ENCODE assay signal across 8 cellular contexts in genomic region chr1:111202707-111203623, GRCh38. TPM values are rescaled to one million over a fixed set of nuclear protein-coding genes. Genes with fewer than 3 reads are reported as not detected.
DNase-seq lines count a peak whose midpoint lies in the region; ATAC-seq and TF ChIP-seq lines count a peak whose summit lies in the region.

No MANE protein-coding gene starts in this region.

- no peaks in the 10 kb centered on the region for H4K20me1 ChIP-seq in mammary epithelial cell (ENCODE audit: insufficient read depth, low read length)

- H3K9ac ChIP-seq in mammary epithelial cell (ENCODE audit: insufficient read depth, low read length): no peak overlapping the region
- no peak overlapping the region for H3K9ac ChIP-seq in neuronal stem cell (ENCODE audit: low read depth, low read length, poor library complexity)

- no peaks in the 10 kb centered on the region for H3K79me1 ChIP-seq in neuronal stem cell (ENCODE audit: low read depth, low read length)

- H4K91ac ChIP-seq in neuronal stem cell (ENCODE audit: low read depth, low read length, poor library complexity): no peak overlapping the region

- H2AFZ ChIP-seq in mammary epithelial cell (ENCODE audit: low read depth, low read length) (peak overlapping the region; percentile 85), neuronal stem cell (ENCODE audit: low read length) (no peak overlapping the region)

- H3K27ac ChIP-seq in mammary epithelial cell (ENCODE audit: insufficient read depth, low read depth, low read length): no peak overlapping the region
- H3K27ac ChIP-seq in neuronal stem cell (replicated peaks; ENCODE audit: low read length): no peak overlapping the region
- H3K27ac ChIP-seq in A673 (ENCODE audit: low read depth, low read length, poor library complexity, severe bottlenecking): no peak overlapping the region

- H2BK15ac ChIP-seq in neuronal stem cell (ENCODE audit: low read length): peak overlapping the region; percentile 51

- POLR2A ChIA-PET in A673 (lab: Charles Lee; ENCODE audit: low non-redundant PET): no interaction called here

- no peak overlapping the region for H3K14ac ChIP-seq in neuronal stem cell (ENCODE audit: low read length)

- H3K4me3 ChIP-seq in mammary epithelial cell (replicated peaks in 1 of 3; ENCODE audit: insufficient read depth in 1 of 3, low read depth in 2 of 3, low read length in 3 of 3): peak overlapping the region in 1 of 3 experiments; percentile 6
- H3K4me3 ChIP-seq in neuronal stem cell (ENCODE audit: low read length in 2 of 2): no peak overlapping the region
- no peak overlapping the region for H3K4me3 ChIP-seq in A673 (ENCODE audit: low read depth, low read length, poor library complexity, severe bottlenecking)

- 71% methylated on average over 3 of the region's 4 CpGs for WGBS in mammary epithelial cell (ENCODE audit: low coverage, missing lambda C conversion rate)
- WGBS in neuronal stem cell (ENCODE audit: extremely low coverage in 2 of 2, insufficient read length in 2 of 2, insufficient replicate concordance in 1 of 2), 2 donors: no CpG with 5 or more reads among the region's 4 CpGs

- H4K8ac ChIP-seq in neuronal stem cell (ENCODE audit: low read depth, low read length): no peak overlapping the region

- no peak overlapping the region for H3K4ac ChIP-seq in neuronal stem cell (ENCODE audit: low read length)

- H3K27me3 ChIP-seq in mammary epithelial cell (ENCODE audit: insufficient read depth, low read length): no peaks in the 10 kb centered on the region
- peaks cover 0 to 21% (median 0%) of the 10 kb centered on the region in 3 experiments for H3K27me3 ChIP-seq in neuronal stem cell (ENCODE audit: control insufficient read depth in 3 of 3, insufficient read depth in 3 of 3, low read depth in 1 of 3, low read length in 3 of 3)
- peaks cover 50% of the 10 kb centered on the region for H3K27me3 ChIP-seq in A673 (replicated peaks; ENCODE audit: insufficient read depth, low read depth, low read length, poor library complexity)

- DNase-seq in GF-D8 (lab: John Stamatoyannopoulos, UW): peak; percentile 49
- DNase-seq in HT-29 (ENCODE audit: low spot score): peak; percentile 54
- no peak for DNase-seq in mammary epithelial cell
- no peak for DNase-seq in neuronal stem cell (ENCODE audit: low spot score)
- DNase-seq in A673 (ENCODE audit: low spot score): no peak
- no peak for DNase-seq in germinal center (ENCODE audit: low spot score)
- DNase-seq in T-helper 9 cell: no peak

- ATAC-seq in HG03442 (IDR thresholded peaks at IDR 0.05; ENCODE audit: unreplicated experiment): no peak

- H3K18ac ChIP-seq in neuronal stem cell (ENCODE audit: low read length): peak overlapping the region; percentile 71

- H2BK12ac ChIP-seq in neuronal stem cell (ENCODE audit: low read length): no peak overlapping the region

- TF ChIP-seq CTCF in mammary epithelial cell (conservative IDR thresholded peaks at IDR 0.05 in 1 of 2, IDR thresholded peaks at IDR 0.05 in 1 of 2; ENCODE audit: extremely low read depth in 1 of 2, insufficient read depth in 1 of 2, low read depth in 1 of 2, low read length in 2 of 2) (no peak), A673 (conservative IDR thresholded peaks at IDR 0.05; ENCODE audit: low read depth, low read length) (no peak)

- no peaks in the 10 kb centered on the region for H3K36me3 ChIP-seq in mammary epithelial cell (ENCODE audit: insufficient read depth, low read length)
- H3K36me3 ChIP-seq in neuronal stem cell (replicated peaks in 1 of 2; ENCODE audit: control insufficient read depth in 2 of 2, insufficient read depth in 2 of 2, low read length in 2 of 2): no peaks in the 10 kb centered on the region
- no peaks in the 10 kb centered on the region for H3K36me3 ChIP-seq in A673 (ENCODE audit: insufficient read depth, low read length, poor library complexity, severe bottlenecking)

- in situ Hi-C loops in mammary epithelial cell (cut with MboI; ENCODE audit: low sequenced_read_pairs in 2 of 2): no loop called here

- intact Hi-C loops in mammary epithelial cell (cut with micrococcal nuclease) (no loop called here), A673 (cut with micrococcal nuclease; ENCODE audit: unreplicated experiment) (no loop called here)

- CTCF ChIA-PET in mammary epithelial cell (lab: Charles Lee; ENCODE audit: low non-redundant PET): no interaction called here
- CTCF ChIA-PET in A673 (lab: Charles Lee): no interaction called here

- H3K79me2 ChIP-seq in mammary epithelial cell (ENCODE audit: insufficient read depth, low read length): no peaks in the 10 kb centered on the region

- no peak overlapping the region for H2BK5ac ChIP-seq in neuronal stem cell (ENCODE audit: low read length)

- H3K4me2 ChIP-seq in mammary epithelial cell (ENCODE audit: insufficient read depth, low read depth, low read length): peak overlapping the region; percentile 54
- no peak overlapping the region for H3K4me2 ChIP-seq in neuronal stem cell (ENCODE audit: insufficient read depth, low read length, poor library complexity, severe bottlenecking)

- peak overlapping the region; percentile 36 for H2AK5ac ChIP-seq in neuronal stem cell (ENCODE audit: low read depth, low read length)

- no peak overlapping the region for H3K23ac ChIP-seq in neuronal stem cell (ENCODE audit: low read depth, low read length, poor library complexity)

- H3K4me1 ChIP-seq in mammary epithelial cell (ENCODE audit: insufficient read depth, low read length) (peaks cover 27% of the 10 kb centered on the region), neuronal stem cell (ENCODE audit: control insufficient read depth in 2 of 2, insufficient read depth in 1 of 2, low read depth in 1 of 2, low read length in 2 of 2) (peaks cover 1 to 2% of the 10 kb centered on the region in 2 donors), A673 (ENCODE audit: insufficient read depth, low read length, poor library complexity, severe bottlenecking) (no peaks in the 10 kb centered on the region)

- no peaks in the 10 kb centered on the region for H3K9me3 ChIP-seq in mammary epithelial cell (replicated peaks; ENCODE audit: insufficient read depth, low read length)
- no peaks in the 10 kb centered on the region for H3K9me3 ChIP-seq in neuronal stem cell (replicated peaks in 1 of 2; ENCODE audit: control insufficient read depth in 2 of 2, insufficient read depth in 1 of 2, low read depth in 1 of 2, low read length in 2 of 2)
- no peaks in the 10 kb centered on the region for H3K9me3 ChIP-seq in A673 (ENCODE audit: low read depth, low read length, poor library complexity, severe bottlenecking)

- BruUV-seq in mammary epithelial cell (replicated peaks; lab: Mats Ljungman, UMichigan): no TSS peak
- no TSS peak for BruUV-seq in A673 (replicated peaks; lab: Mats Ljungman, UMichigan)

- dilution Hi-C loops in mammary epithelial cell (cut with HindIII; ENCODE audit: low sequenced_read_pairs): no loop called here

- H2BK120ac ChIP-seq in neuronal stem cell (ENCODE audit: low read depth, low read length): no peak overlapping the region

RNA-seq across cellular contexts. Expression of gene DENND2D, which starts 2.5 kb away (rescaled TPM):
- 81.0 and 82.1 TPM in 2 replicates for total RNA-seq in HT-29 (2014; rRNA removed; shearing (Covaris generic))
- total RNA-seq in mammary epithelial cell (10 to 100 TPM in 1 of 2 donors, 1 to 10 TPM in 1; 1.5 to 10.5 TPM), A673 (2021) (not detected in 2 replicates)
- polyA plus RNA-seq in mammary epithelial cell: 2.6 TPM
- 6.5 TPM for polyA minus RNA-seq in mammary epithelial cell
- polyA plus RNA-seq in neuronal stem cell (2013, experiment 1 of 2): 0.32 TPM
- 0.19 TPM for polyA plus RNA-seq in neuronal stem cell (2013, experiment 2 of 2)

RNA-seq across cellular contexts. Expression of gene CHI3L2, which starts 24.5 kb away (rescaled TPM):
- 0.16 TPM in 1 of 2 replicates, not detected in the other for total RNA-seq in HT-29 (2014; rRNA removed; shearing (Covaris generic))
- total RNA-seq in mammary epithelial cell (1 to 10 TPM in 1 of 2 donors, under 1 TPM in 1; 0.87 to 1.0 TPM), A673 (2021) (not detected in 2 replicates)
- 0.58 TPM for polyA plus RNA-seq in mammary epithelial cell
- polyA minus RNA-seq in mammary epithelial cell: 3.5 TPM
- polyA plus RNA-seq in neuronal stem cell (2013, experiment 1 of 2): not detected
- 0.04 TPM for polyA plus RNA-seq in neuronal stem cell (2013, experiment 2 of 2)

Comparison
In these comparisons a context has a peak if more than half of its experiments do, and no peak if none do; other contexts are left out.
1. DNase-seq: peak in GF-D8 (single experiment) and HT-29 (single experiment); none in mammary epithelial cell (single experiment), neuronal stem cell (single experiment), A673 (single experiment), germinal center (single experiment) and T-helper 9 cell (single experiment).